In the genomic region with DNA sequence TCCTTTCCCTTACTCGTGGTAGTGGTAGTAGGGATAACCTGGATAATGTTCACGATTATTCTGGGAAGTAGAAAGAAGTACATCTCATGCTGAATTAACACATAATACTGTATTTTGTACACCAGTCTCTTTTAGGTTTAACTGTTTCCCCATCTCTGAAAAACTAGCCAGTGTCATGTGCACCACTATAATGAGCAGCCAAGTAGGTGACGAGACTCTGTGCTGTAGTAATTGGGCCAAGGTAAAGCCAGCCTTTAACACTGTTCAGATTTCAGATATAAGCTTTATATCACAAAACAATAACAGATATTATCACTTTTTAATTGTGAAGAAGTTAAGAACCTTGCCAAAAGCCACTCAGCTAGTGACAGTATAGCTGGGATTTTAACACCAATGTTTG, we compare ENCODE assay signal across 9 cellular contexts.
"Had no signal": no experiment of that assay in that cellular context is flagged by ENCODE, and none has a peak within 500 bp of the region (broad histone marks: within the 10 kb centered on the region; RNA-seq: fewer than 3 reads in every experiment).

No MANE protein-coding gene starts in this region.

- H3K4me2 ChIP-seq: GM23338 had no signal

- H2AFZ ChIP-seq: GM23248, GM23338 had no signal

- H3K27ac ChIP-seq: GM23248 had no signal

- H3K4me3 ChIP-seq: GM23248, GM23338, HAP-1 had no signal

- DNase-seq: GM23248, GOT3, H7, H9, HCEC 1CT, HFFc6 had no signal

- H3K36me3 ChIP-seq: HAP-1 had no signal

- ATAC-seq: GM23338, HCT116 had no signal

- H3K4me1 ChIP-seq: HAP-1 had no signal

- H3K9ac ChIP-seq: GM23248 had no signal

- H3K9me3 ChIP-seq: HAP-1 had no signal
